Comparison of ENCODE assay signal across 25 cellular contexts in the genomic region with DNA sequence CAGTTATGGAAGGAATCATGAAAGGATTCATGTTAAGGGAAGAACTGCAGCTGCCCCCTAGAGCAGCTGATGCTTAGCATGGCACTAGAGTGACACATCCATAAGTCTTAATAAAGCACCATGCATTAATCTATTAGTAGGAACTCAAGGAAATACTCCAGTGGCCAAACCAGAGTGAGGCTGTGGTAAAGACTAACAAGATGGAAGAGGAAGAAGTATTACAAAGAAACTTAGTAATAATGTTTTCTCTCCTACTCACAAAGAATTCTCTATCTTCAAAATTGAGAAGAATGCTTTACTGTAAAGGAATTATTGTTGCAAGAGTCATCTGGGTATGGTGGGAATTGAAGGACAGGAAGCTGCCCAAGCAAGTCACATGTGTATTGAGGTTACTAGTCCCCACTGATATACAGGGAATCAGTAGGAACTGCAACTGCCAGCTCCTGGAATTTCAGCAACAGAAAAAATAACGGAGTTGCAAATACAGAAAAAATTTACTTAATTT. TPM values are rescaled to one million over a fixed set of nuclear protein-coding genes. Genes with fewer than 3 reads are reported as not detected.
DNase-seq lines count a peak whose midpoint lies in the region; ATAC-seq, FAIRE-seq and TF ChIP-seq lines count a peak whose summit lies in the region.
"Had no signal": no experiment of that assay in that cellular context is flagged by ENCODE, and none has a peak within 500 bp of the region (broad histone marks: within the 10 kb centered on the region; RNA-seq: fewer than 3 reads in every experiment).

No MANE protein-coding gene starts in this region.

- no peak overlapping the region for H3K4ac ChIP-seq in mesendoderm (ENCODE audit: low read depth, low read length)

- 0% methylated on average over 1 of the region's 1 CpG for WGBS in GM12878 (ENCODE audit: insufficient coverage, insufficient replicate concordance, low lambda C conversion rate, missing lambda C conversion rate)
- no CpG with 5 or more reads among the region's 1 CpG for WGBS in mesendoderm (ENCODE audit: extremely low coverage, insufficient coverage, low lambda C conversion rate)

- SMC1A ChIA-PET in GM12878 (lab: Charles Lee; ENCODE audit: uncharacterized antibody, unreplicated experiment) = no interaction called here

- peak; percentile 38 for FAIRE-seq in GM12878 (lab: Jason Lieb, UNC)
- FAIRE-seq: A549, GM12892, H54 had no signal

- no TSS peak for BruUV-seq in GM12878 (replicated peaks; lab: Mats Ljungman, UMichigan)

- H2AFZ ChIP-seq in GM12878 (ENCODE audit: control insufficient read depth, low read depth, low read length) = no peak overlapping the region

- no peaks in the 10 kb centered on the region for H3K36me3 ChIP-seq in GM12878 (ENCODE audit: control insufficient read depth in 2 of 2, insufficient read depth in 2 of 2, low read length in 1 of 2)
- no peaks in the 10 kb centered on the region for H3K36me3 ChIP-seq in mesendoderm (ENCODE audit: control insufficient read depth, insufficient read depth, low read length)
- H3K36me3 ChIP-seq: BE2C; BLaER1 treated with 17β-estradiol and CSF1 and Interleukin-3, amounts not matched to agents 10 nM and 100 nM; HAP-1 had no signal

- no peak overlapping the region for H4K5ac ChIP-seq in mesendoderm (ENCODE audit: low read length)

- H2BK120ac ChIP-seq in mesendoderm (ENCODE audit: low read depth, low read length) = no peak overlapping the region

- H3K4me2 ChIP-seq in GM12878 (ENCODE audit: control insufficient read depth, insufficient read depth) = no peak overlapping the region
- H3K4me2 ChIP-seq in mesendoderm (ENCODE audit: low read length) = no peak overlapping the region
- H3K4me2 ChIP-seq: A549; BLaER1 treated with 17β-estradiol and CSF1 and Interleukin-3, amounts not matched to agents 10 nM and 100 nM had no signal

- no peak overlapping the region for H3K56ac ChIP-seq in mesendoderm (ENCODE audit: low read length)

- ATAC-seq in GM12878 = no peak
- ATAC-seq: A549 had no signal

- H2AK5ac ChIP-seq in mesendoderm (ENCODE audit: low read length) = no peak overlapping the region

- no peak for TF ChIP-seq EP300 in GM12878 (IDR thresholded peaks at IDR 0.05; ENCODE audit: borderline replicate concordance in 1 of 2, control insufficient read depth in 1 of 2, low read depth in 2 of 2, low read length in 2 of 2)

- H3K9me3 ChIP-seq in GM12878 (replicated peaks; ENCODE audit: control insufficient read depth, insufficient read depth, low read length) = no peaks in the 10 kb centered on the region
- H3K9me3 ChIP-seq: A549; BE2C; BLaER1 treated with 17β-estradiol and CSF1 and Interleukin-3, amounts not matched to agents 10 nM and 100 nM; HAP-1 had no signal

- H4K8ac ChIP-seq in mesendoderm (ENCODE audit: low read depth, low read length) = no peak overlapping the region

- H3K79me1 ChIP-seq in mesendoderm (ENCODE audit: low read length) = no peaks in the 10 kb centered on the region

- H3K4me1 ChIP-seq in GM12878 (ENCODE audit: control insufficient read depth, insufficient read depth, low read length) (no peaks in the 10 kb centered on the region), mesendoderm (ENCODE audit: control insufficient read depth, low read depth, low read length) (no peaks in the 10 kb centered on the region)
- H3K4me1 ChIP-seq: A549; BE2C; BLaER1 treated with 17β-estradiol and CSF1 and Interleukin-3, amounts not matched to agents 10 nM and 100 nM had no signal

- no peak overlapping the region for H3K18ac ChIP-seq in mesendoderm (ENCODE audit: low read length)

- H2BK15ac ChIP-seq in mesendoderm (replicated peaks; ENCODE audit: low read depth) = peak overlapping the region; percentile 19

- H3K27ac ChIP-seq in GM12878 (ENCODE audit: control insufficient read depth, insufficient read depth) (no peak overlapping the region), mesendoderm (ENCODE audit: low read depth, low read length) (no peak overlapping the region)
- H3K27ac ChIP-seq: A549; BLaER1 treated with 17β-estradiol and CSF1 and Interleukin-3, amounts not matched to agents 10 nM and 100 nM had no signal

- no peak overlapping the region for H3K9ac ChIP-seq in GM12878 (ENCODE audit: control insufficient read depth, insufficient read depth, low read length)
- no peak overlapping the region for H3K9ac ChIP-seq in mesendoderm (ENCODE audit: low read length)
- H3K9ac ChIP-seq: BLaER1 treated with 17β-estradiol and CSF1 and Interleukin-3, amounts not matched to agents 10 nM and 100 nM had no signal

- TF ChIP-seq POLR2A in GM12878 (IDR thresholded peaks at IDR 0.05; ENCODE audit: low read depth, low read length) = no peak

- in situ Hi-C loops in GM12878 (cut with MboI) = no loop called here

- H2BK5ac ChIP-seq in mesendoderm (ENCODE audit: low read length) = no peak overlapping the region

- H3K79me2 ChIP-seq in GM12878 (ENCODE audit: control insufficient read depth, insufficient read depth, low read length) (no peaks in the 10 kb centered on the region), mesendoderm (ENCODE audit: control insufficient read depth, insufficient read depth, low read length) (no peaks in the 10 kb centered on the region)

- H3K23ac ChIP-seq in mesendoderm (ENCODE audit: low read length) = no peak overlapping the region

- TF ChIP-seq CTCF in GM12878 (IDR thresholded peaks at IDR 0.05 in 2 of 3, conservative IDR thresholded peaks at IDR 0.05 in 1 of 3; ENCODE audit: control insufficient read depth in 2 of 3, extremely low read depth in 1 of 3, insufficient read depth in 1 of 3, low read depth in 3 of 3, low read length in 3 of 3) = no peak

- H3K4me3 ChIP-seq in GM12878 (no peak overlapping the region), mesendoderm (ENCODE audit: low read length) (no peak overlapping the region)
- H3K4me3 ChIP-seq: A549; BLaER1 treated with 17β-estradiol and CSF1 and Interleukin-3, amounts not matched to agents 10 nM and 100 nM; HAP-1 had no signal

- POLR2A ChIA-PET in GM12878 (lab: Charles Lee) = no interaction called here

- H3K27me3 ChIP-seq in GM12878 (replicated peaks in 1 of 2; ENCODE audit: control insufficient read depth in 2 of 2, insufficient read depth in 2 of 2, low read length in 1 of 2) (no peaks in the 10 kb centered on the region), mesendoderm (ENCODE audit: insufficient read depth, low read length, poor library complexity) (no peaks in the 10 kb centered on the region)
- H3K27me3 ChIP-seq: BE2C; BLaER1 treated with 17β-estradiol and CSF1 and Interleukin-3, amounts not matched to agents 10 nM and 100 nM had no signal

- RAD21 ChIA-PET in GM12878 (lab: Charles Lee; ENCODE audit: unreplicated experiment) = no interaction called here

- intact Hi-C loops in GM12878 (cut with micrococcal nuclease; ENCODE audit: unreplicated experiment) = no loop called here

- DNase-seq in HT1080 (ENCODE audit: low read depth) (peak; percentile 50), GM12878 (ENCODE audit: low read depth, low spot score) (no peak), mesendoderm (no peak), HPDE6-E6E7 (ENCODE audit: extremely low spot score) (no peak), T-helper 2 cell (no peak)
- DNase-seq in activated CD4-positive, CD25-positive, alpha-beta regulatory T cell (lab: John Stamatoyannopoulos, UW) = no peak
- DNase-seq: 8988T; ACHN; AML-193; BE2C; Calu3; CD4-positive, alpha-beta T cell; CD8-positive, alpha-beta memory T cell; COR-L47; DMS53; DMS79 treated with DMSO at 0.1 percent for 48 hours; GF-D8; GOT3; HFFc6 had no signal

- CTCF ChIA-PET in GM12878 (lab: Yijun Ruan, JAX) = no interaction called here

- no peaks in the 10 kb centered on the region for H4K20me1 ChIP-seq in GM12878 (ENCODE audit: control insufficient read depth, insufficient read depth)
- H4K20me1 ChIP-seq: BLaER1 treated with 17β-estradiol and CSF1 and Interleukin-3, amounts not matched to agents 10 nM and 100 nM had no signal

- no peak for TF ChIP-seq RAD21 in GM12878 (IDR thresholded peaks at IDR 0.05; ENCODE audit: insufficient read depth, low read depth, low read length)

TF ChIP-seq in GM12878, 131 proteins besides CTCF, POLR2A, EP300 and RAD21 (continues in another document):
- TF ChIP-seq, protein P1, sequence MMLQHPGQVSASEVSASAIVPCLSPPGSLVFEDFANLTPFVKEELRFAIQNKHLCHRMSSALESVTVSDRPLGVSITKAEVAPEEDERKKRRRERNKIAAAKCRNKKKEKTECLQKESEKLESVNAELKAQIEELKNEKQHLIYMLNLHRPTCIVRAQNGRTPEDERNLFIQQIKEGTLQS (IDR thresholded peaks at IDR 0.05; ENCODE audit: borderline replicate concordance, extremely low read depth, low read depth, low read length) = no peak
- TF ChIP-seq JUNB (IDR thresholded peaks at IDR 0.05) = no peak

RNA-seq across cellular contexts. Expression of gene TOM1L1, which starts 29.9 kb away (rescaled TPM):
- 9.2 and 10.5 TPM in 2 replicates for total RNA-seq in HT1080 (2014; rRNA removed; shearing (Covaris generic))
- polyA plus RNA-seq in HT1080 (2015; cell fraction: cytosol; rRNA removed) = 21.3 and 25.4 TPM in 2 replicates
- polyA plus RNA-seq in HT1080 (2015; cell fraction: nucleus; rRNA removed) = 21.7 and 24.4 TPM in 2 replicates
- total RNA-seq in GM12878 (2013; cell fraction: nucleolus; rRNA removed) = 0.76 TPM in 1 of 2 replicates, not detected in the other
- total RNA-seq in GM12878 (2014; rRNA removed) (2.2 and 3.4 TPM in 2 replicates), GM12878 (2014; rRNA removed; fragmentation: Illumina TruSeq; extraction: Trizol) (3.0 and 3.2 TPM in 2 replicates), GM12878 (2021) (2.3 and 2.7 TPM in 2 replicates)
- polyA plus RNA-seq in GM12878 (2011; ENCODE audit: low read depth) = 8.0 TPM
- polyA plus RNA-seq in GM12878 (2011; rRNA removed) (8.8 and 11.0 TPM in 2 replicates), GM12878 (2014; fragmentation: Illumina TruSeq; extraction: Trizol) (2.6 and 4.5 TPM in 2 replicates), GM12878 (2014; fragmentation: Nextera tagmentation; extraction: Ambion mirVana) (1 to 10 TPM; 1.9 to 3.0 TPM), GM12878 (2014; rRNA removed) (1.5 and 2.5 TPM in 2 replicates), GM12878 (2016; fragmentation: Nextera tagmentation; extraction: Ambion mirVana) (1 to 10 TPM; 2.1 to 2.7 TPM)
- 4.0 and 4.3 TPM in 2 replicates for polyA plus RNA-seq in GM12878 (2011; cell fraction: cytosol; rRNA removed)
- 5.3 and 5.8 TPM in 2 replicates for polyA plus RNA-seq in GM12878 (2011; cell fraction: nucleus; rRNA removed)
- polyA plus RNA-seq in GM12878 (2012) = 2.8 and 7.2 TPM in 2 replicates
- polyA minus RNA-seq in GM12878 (2011; rRNA and poly(A)+ RNA removed) = 4.6 and 6.2 TPM in 2 replicates
- 3.2 and 4.0 TPM in 2 replicates for polyA minus RNA-seq in GM12878 (2011; cell fraction: cytosol; rRNA and poly(A)+ RNA removed)
- polyA minus RNA-seq in GM12878 (2011; cell fraction: nucleus; rRNA and poly(A)+ RNA removed) = 3.0 and 3.3 TPM in 2 replicates
- 28.3 TPM for polyA plus RNA-seq in mesendoderm (2013, experiment 1 of 2)
- polyA plus RNA-seq in mesendoderm (2013, experiment 2 of 2) = 31.0 TPM
- total RNA-seq: CD4-positive, alpha-beta T cell had no signal
- polyA plus RNA-seq: CD14-positive monocyte; CD8-positive, alpha-beta memory T cell had no signal
